29 cellular contexts compared by ENCODE assay signal in the genomic region with DNA sequence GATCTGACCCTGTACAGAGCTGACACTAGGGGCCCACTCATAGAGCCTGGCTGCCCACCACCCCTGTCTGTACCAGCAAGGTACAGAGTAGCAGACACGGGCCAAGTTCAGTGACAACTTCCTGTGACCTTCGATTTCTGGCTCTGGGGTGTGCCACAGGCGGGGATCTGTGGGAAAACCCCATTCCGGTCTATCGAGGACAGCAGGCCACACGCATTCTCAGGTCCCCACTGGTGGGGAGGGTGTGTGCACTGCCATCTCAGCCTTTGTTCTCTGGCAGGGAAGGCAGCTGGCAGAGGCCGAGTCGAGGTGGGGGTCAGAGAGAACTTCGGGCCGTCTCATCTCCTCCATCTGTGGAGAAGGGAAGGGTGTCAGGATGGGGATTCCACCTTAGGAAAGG. TPM values are rescaled to one million over a fixed set of nuclear protein-coding genes. Genes with fewer than 3 reads are reported as not detected.
"Had no signal": no experiment of that assay in that cellular context is flagged by ENCODE, and none has a peak within 500 bp of the region (broad histone marks: within the 10 kb centered on the region; RNA-seq: fewer than 3 reads in every experiment).

No MANE protein-coding gene starts in this region.

- H3K27me3 Mint-ChIP-seq: activated CD8-positive, alpha-beta T cell treated with anti-CD3 and anti-CD28 coated beads for 36 hours; activated naive CD4-positive, alpha-beta T cell treated with anti-CD3 and anti-CD28 coated beads, Interleukin-2, amount 50 U/mL, for 24 hours; activated naive CD8-positive, alpha-beta T cell treated with anti-CD3 and anti-CD28 coated beads, Interleukin-2, amount 50 U/mL, for 24 hours; central memory CD8-positive, alpha-beta T cell had no signal

- H3K9me3 ChIP-seq: ascending aorta, body of pancreas, SJCRH30, SK-N-SH had no signal

- H3K27ac ChIP-seq: ascending aorta, body of pancreas, SJCRH30 had no signal

- H3K27me3 ChIP-seq: ascending aorta, body of pancreas, SJCRH30 had no signal

- H3K4me1 ChIP-seq: ascending aorta, body of pancreas had no signal

- H3K4me1 Mint-ChIP-seq: activated naive CD4-positive, alpha-beta T cell treated with anti-CD3 and anti-CD28 coated beads, Interleukin-2, amount 50 U/mL, for 24 hours; activated naive CD8-positive, alpha-beta T cell treated with anti-CD3 and anti-CD28 coated beads, Interleukin-2, amount 50 U/mL, for 24 hours; central memory CD8-positive, alpha-beta T cell had no signal

- H3K9me3 Mint-ChIP-seq: activated CD8-positive, alpha-beta T cell treated with anti-CD3 and anti-CD28 coated beads for 36 hours; activated naive CD4-positive, alpha-beta T cell treated with anti-CD3 and anti-CD28 coated beads, Interleukin-2, amount 50 U/mL, for 24 hours; activated naive CD8-positive, alpha-beta T cell treated with anti-CD3 and anti-CD28 coated beads, Interleukin-2, amount 50 U/mL, for 24 hours; activated T-cell treated with anti-CD3 and anti-CD28 coated beads, Interleukin-2, amount 50 U/mL, for 72 hours; central memory CD8-positive, alpha-beta T cell had no signal

- H3K4me3 ChIP-seq: ascending aorta, body of pancreas, SJCRH30 had no signal

- H3K27ac Mint-ChIP-seq: activated CD8-positive, alpha-beta T cell treated with anti-CD3 and anti-CD28 coated beads for 36 hours; activated naive CD4-positive, alpha-beta T cell treated with anti-CD3 and anti-CD28 coated beads, Interleukin-2, amount 50 U/mL, for 24 hours; activated naive CD8-positive, alpha-beta T cell treated with anti-CD3 and anti-CD28 coated beads, Interleukin-2, amount 50 U/mL, for 24 hours; activated T-cell treated with anti-CD3 and anti-CD28 coated beads, Interleukin-2, amount 50 U/mL, for 72 hours had no signal

- ATAC-seq: activated CD8-positive, alpha-beta T cell treated with anti-CD3 and anti-CD28 coated beads for 36 hours; activated naive CD8-positive, alpha-beta T cell treated with anti-CD3 and anti-CD28 coated beads, Interleukin-2, amount 50 U/mL, for 24 hours; activated T-cell treated with anti-CD3 and anti-CD28 coated beads, Interleukin-2, amount 50 U/mL, for 72 hours; body of pancreas; Panc1 had no signal

- DNase-seq: activated CD4-positive, alpha-beta T cell treated with anti-CD3 and anti-CD28 coated beads for 4 hours; activated CD8-positive, alpha-beta memory T cell treated with anti-CD3 and anti-CD28 coated beads, Interleukin-2, amount 50 U/mL, for 4 hours; activated CD8-positive, alpha-beta T cell treated with anti-CD3 and anti-CD28 coated beads for 36 hours; activated naive CD8-positive, alpha-beta T cell treated with anti-CD3 and anti-CD28 coated beads, Interleukin-2, amount 50 U/mL, for 24 hours; activated T-cell treated with anti-CD3 and anti-CD28 coated beads, Interleukin-2, amount 50 U/mL, for 72 hours; amniotic stem cell; body of pancreas; Kasumi-1; KBM-7; NCI-H1048; NCI-H146; NCI-H2029; NCI-H2107; NCI-H2171 treated with DMSO at 0.1 percent for 48 hours; NCI-H226; NCI-H526 treated with DMSO at 0.1 percent for 48 hours; NK-92 treated with Interleukin-12 subunit alpha and Interleukin-12 subunit beta, amount 100 ng/mL, for 24 hours; OCI-M1; RPMI8226; SJCRH30; SK-N-SH; T-helper 1 cell had no signal

- H3K4me3 Mint-ChIP-seq: activated CD8-positive, alpha-beta T cell treated with anti-CD3 and anti-CD28 coated beads for 36 hours; activated naive CD4-positive, alpha-beta T cell treated with anti-CD3 and anti-CD28 coated beads, Interleukin-2, amount 50 U/mL, for 24 hours; activated naive CD8-positive, alpha-beta T cell treated with anti-CD3 and anti-CD28 coated beads, Interleukin-2, amount 50 U/mL, for 24 hours; activated T-cell treated with anti-CD3 and anti-CD28 coated beads, Interleukin-2, amount 50 U/mL, for 72 hours; central memory CD8-positive, alpha-beta T cell had no signal

RNA-seq across cellular contexts. Expression of a gene that starts 10.7 kb away (rescaled TPM):
- total RNA-seq: activated CD8-positive, alpha-beta T cell treated with anti-CD3 and anti-CD28 coated beads for 36 hours; activated T-cell treated with anti-CD3 and anti-CD28 coated beads, Interleukin-2, amount 50 U/mL, for 72 hours; ascending aorta; body of pancreas; bronchial epithelial cell; NCI-H460; Right ventricle myocardium superior; SJCRH30 had no signal
- polyA plus RNA-seq: SK-N-SH had no signal

RNA-seq across cellular contexts. Expression of a gene that starts 15.5 kb away (rescaled TPM):
- total RNA-seq: ascending aorta, body of pancreas, bronchial epithelial cell had no signal
- polyA plus RNA-seq: SK-N-SH had no signal
